29 cellular contexts compared by ENCODE assay signal in genomic region chr16:66097746-66098145, GRCh38.
"Had no signal": no experiment of that assay in that cellular context is flagged by ENCODE, and none has a peak within 500 bp of the region (broad histone marks: within the 10 kb centered on the region; RNA-seq: fewer than 3 reads in every experiment).

No MANE protein-coding gene starts in this region.

- H3K9ac ChIP-seq: SK-N-SH had no signal

- H3K4me1 Mint-ChIP-seq: activated CD4-positive, alpha-beta T cell treated with anti-CD3 and anti-CD28 coated beads, Interleukin-2, amount 10 ng/mL, durations not matched to agents 7 days and 5 days; central memory CD8-positive, alpha-beta T cell had no signal

- H3K4me1 ChIP-seq: adrenal gland, SJSA1 had no signal

- H3K36me3 ChIP-seq: adrenal gland, cardiac muscle cell, SJSA1 had no signal

- H3K4me3 ChIP-seq: adrenal gland, cardiac muscle cell, SJSA1 had no signal

- H3K4me2 ChIP-seq: SK-N-SH had no signal

- H3K36me3 Mint-ChIP-seq: activated naive CD4-positive, alpha-beta T cell treated with anti-CD3 and anti-CD28 coated beads, Interleukin-2, amount 50 U/mL, for 72 hours had no signal

- H3K9me3 ChIP-seq: adrenal gland, SJSA1, SK-N-SH had no signal

- H3K27ac Mint-ChIP-seq: activated CD4-positive, alpha-beta T cell treated with anti-CD3 and anti-CD28 coated beads, Interleukin-2, amount 10 ng/mL, durations not matched to agents 7 days and 5 days; activated CD8-positive, alpha-beta T cell treated with anti-CD3 and anti-CD28 coated beads, Interleukin-2, amount 10 ng/mL, durations not matched to agents 7 days and 5 days; activated naive CD4-positive, alpha-beta T cell treated with anti-CD3 and anti-CD28 coated beads for 36 hours; activated naive CD4-positive, alpha-beta T cell treated with anti-CD3 and anti-CD28 coated beads, Interleukin-2, amount 50 U/mL, for 72 hours; activated T-cell treated with anti-CD3 and anti-CD28 coated beads, Interleukin-2, amount 50 U/mL, for 24 hours; activated T-helper 2 cell treated with anti-CD3 and anti-CD28 coated beads, Interferon-gamma antibody, Interleukin-2, Interleukin-4, amounts not matched to agents 10 μg/mL and 5 μg/mL and 100 μg/mL, durations not matched to agents 14 hours and 24 hours and 36 hours; T-helper 1 cell treated with Interleukin-12 subunit alpha and Interleukin-12 subunit beta and Interleukin-4 antibody, amounts not matched to agents 30 μg/mL and 1 μg/mL, for 36 hours; T-helper 2 cell treated with Interferon-gamma antibody and Interleukin-4, amounts not matched to agents 5 μg/mL and 100 μg/mL, for 36 hours had no signal

- H3K27me3 Mint-ChIP-seq: activated CD4-positive, alpha-beta T cell treated with anti-CD3 and anti-CD28 coated beads, Interleukin-2, amount 10 ng/mL, durations not matched to agents 7 days and 5 days had no signal

- DNase-seq: activated CD4-positive, alpha-beta T cell treated with anti-CD3 and anti-CD28 coated beads, Interleukin-2, amount 10 ng/mL, durations not matched to agents 7 days and 5 days; activated CD4-positive, alpha-beta T cell treated with anti-CD3 and anti-CD28 coated beads, Interleukin-2, amount 50 U/mL, for 48 hours; activated CD8-positive, alpha-beta T cell treated with anti-CD3 and anti-CD28 coated beads, Interleukin-2, amount 10 ng/mL, durations not matched to agents 7 days and 5 days; activated gamma-delta T cell; activated naive CD4-positive, alpha-beta T cell treated with anti-CD3 and anti-CD28 coated beads for 36 hours; activated T-cell treated with anti-CD3 and anti-CD28 coated beads, Interleukin-2, amount 50 U/mL, for 24 hours; adrenal gland; Karpas-422; KBM-7; NCI-H1105; NCI-H1417 treated with DMSO at 0.1 percent for 48 hours; NCI-H187 treated with DMSO at 0.1 percent for 48 hours; NCI-H2081; NCI-H2171 treated with DMSO at 0.1 percent for 48 hours; NCI-H2227 treated with DMSO at 0.1 percent for 48 hours; NCI-H446 treated with DMSO at 0.1 percent for 48 hours; NCI-H524; NCI-H69; SHP77; SK-N-SH had no signal

- ATAC-seq: activated CD8-positive, alpha-beta T cell treated with anti-CD3 and anti-CD28 coated beads, Interleukin-2, amount 10 ng/mL, durations not matched to agents 7 days and 5 days; activated naive CD4-positive, alpha-beta T cell treated with anti-CD3 and anti-CD28 coated beads, Interleukin-2, amount 50 U/mL, for 72 hours; Panc1 had no signal

- H3K4me3 Mint-ChIP-seq: activated CD4-positive, alpha-beta T cell treated with anti-CD3 and anti-CD28 coated beads, Interleukin-2, amount 10 ng/mL, durations not matched to agents 7 days and 5 days; activated CD8-positive, alpha-beta T cell treated with anti-CD3 and anti-CD28 coated beads, Interleukin-2, amount 10 ng/mL, durations not matched to agents 7 days and 5 days; activated naive CD4-positive, alpha-beta T cell treated with anti-CD3 and anti-CD28 coated beads for 36 hours; activated T-cell treated with anti-CD3 and anti-CD28 coated beads, Interleukin-2, amount 50 U/mL, for 24 hours; central memory CD8-positive, alpha-beta T cell; T-helper 1 cell treated with Interleukin-12 subunit alpha and Interleukin-12 subunit beta and Interleukin-4 antibody, amounts not matched to agents 30 μg/mL and 1 μg/mL, for 36 hours; T-helper 2 cell treated with Interferon-gamma antibody and Interleukin-4, amounts not matched to agents 5 μg/mL and 100 μg/mL, for 36 hours had no signal

- H3K27me3 ChIP-seq: cardiac muscle cell, SJSA1 had no signal

- H3K27ac ChIP-seq: adrenal gland, cardiac muscle cell, SJSA1 had no signal

- FAIRE-seq: TTC549 had no signal

- H3K9me3 Mint-ChIP-seq: activated CD4-positive, alpha-beta T cell treated with anti-CD3 and anti-CD28 coated beads, Interleukin-2, amount 10 ng/mL, durations not matched to agents 7 days and 5 days; activated naive CD4-positive, alpha-beta T cell treated with anti-CD3 and anti-CD28 coated beads for 36 hours; activated naive CD4-positive, alpha-beta T cell treated with anti-CD3 and anti-CD28 coated beads, Interleukin-2, amount 50 U/mL, for 72 hours; activated T-cell treated with anti-CD3 and anti-CD28 coated beads, Interleukin-2, amount 50 U/mL, for 24 hours; activated T-helper 2 cell treated with anti-CD3 and anti-CD28 coated beads, Interferon-gamma antibody, Interleukin-2, Interleukin-4, amounts not matched to agents 10 μg/mL and 5 μg/mL and 100 μg/mL, durations not matched to agents 14 hours and 24 hours and 36 hours; central memory CD8-positive, alpha-beta T cell; T-helper 1 cell treated with Interleukin-12 subunit alpha and Interleukin-12 subunit beta and Interleukin-4 antibody, amounts not matched to agents 30 μg/mL and 1 μg/mL, for 36 hours; T-helper 2 cell treated with Interferon-gamma antibody and Interleukin-4, amounts not matched to agents 5 μg/mL and 100 μg/mL, for 36 hours had no signal
